Comparison of ENCODE assay signal across 25 cellular contexts in genomic region chr1:31749785-31750345, GRCh38. TPM values are rescaled to one million over a fixed set of nuclear protein-coding genes. Genes with fewer than 3 reads are reported as not detected.
DNase-seq lines count a peak whose midpoint lies in the region; ATAC-seq, FAIRE-seq and TF ChIP-seq lines count a peak whose summit lies in the region.
"Had no signal": no experiment of that assay in that cellular context is flagged by ENCODE, and none has a peak within 500 bp of the region (broad histone marks: within the 10 kb centered on the region; RNA-seq: fewer than 3 reads in every experiment).

No MANE protein-coding gene starts in this region.

- no peak overlapping the region for H3K4me2 ChIP-seq in HepG2 (ENCODE audit: low read depth, low read length)

- H3K36me3 ChIP-seq in HepG2 (replicated peaks in 1 of 2; ENCODE audit: control insufficient read depth in 1 of 2, insufficient read depth in 2 of 2, low read length in 2 of 2) (no peaks in the 10 kb centered on the region), right lobe of liver (no peaks in the 10 kb centered on the region), colonic mucosa (no peaks in the 10 kb centered on the region), esophagus squamous epithelium (no peaks in the 10 kb centered on the region)
- H3K36me3 ChIP-seq: HAP-1 had no signal

- no peak for TF ChIP-seq RAD21 in HepG2 (CRISPR knock-in tag; IDR thresholded peaks at IDR 0.05)

- no peak for TF ChIP-seq POLR2A in HepG2 (IDR thresholded peaks at IDR 0.05; ENCODE audit: insufficient read depth in 1 of 2, low read depth in 2 of 2, low read length in 2 of 2)
- no peak for TF ChIP-seq POLR2A in right lobe of liver (IDR thresholded peaks at IDR 0.05)
- no peak for TF ChIP-seq POLR2A in esophagus squamous epithelium (IDR thresholded peaks at IDR 0.05)

- H3K79me2 ChIP-seq in HepG2 (ENCODE audit: insufficient read depth, low read length) = no peaks in the 10 kb centered on the region

- H3K9ac ChIP-seq in HepG2 (ENCODE audit: insufficient read depth, low read depth, low read length) = no peak overlapping the region
- H3K9ac ChIP-seq in colonic mucosa (ENCODE audit: low read depth in 2 of 2, low read length in 2 of 2) = no peak overlapping the region
- H3K9ac ChIP-seq: GM23248 had no signal

- no peaks in the 10 kb centered on the region for H3K9me3 Mint-ChIP-seq in central memory CD8-positive, alpha-beta T cell
- H3K9me3 Mint-ChIP-seq in neural crest cell = no peaks in the 10 kb centered on the region
- H3K9me3 Mint-ChIP-seq: CD8-positive, alpha-beta memory T cell had no signal

- BruUV-seq in HepG2 (replicated peaks; lab: Mats Ljungman, UMichigan) = no TSS peak

- WGBS in HepG2 (ENCODE audit: low lambda C conversion rate) = 51% methylated on average over 3 of the region's 3 CpGs
- 91% methylated on average over 3 of the region's 3 CpGs for WGBS in right lobe of liver (ENCODE audit: insufficient coverage, low coverage, low lambda C conversion rate, missing lambda C conversion rate)
- 80 to 92% methylated on average over 3 of the region's 3 CpGs for WGBS in esophagus squamous epithelium, 2 donors

- no peaks in the 10 kb centered on the region for H3K27me3 Mint-ChIP-seq in central memory CD8-positive, alpha-beta T cell
- H3K27me3 Mint-ChIP-seq in neural crest cell (ENCODE audit: low read depth) = no peaks in the 10 kb centered on the region

- no peak for TF ChIP-seq CTCF in HepG2 (CRISPR knock-in tag; IDR thresholded peaks at IDR 0.05)
- no peak for TF ChIP-seq CTCF in right lobe of liver (IDR thresholded peaks at IDR 0.05)
- no peak for TF ChIP-seq CTCF in neural crest cell (conservative IDR thresholded peaks at IDR 0.05)
- TF ChIP-seq CTCF in omental fat pad (IDR thresholded peaks at IDR 0.05) = no peak
- no peak for TF ChIP-seq CTCF in colonic mucosa (IDR thresholded peaks at IDR 0.05)
- no peak for TF ChIP-seq CTCF in esophagus squamous epithelium (IDR thresholded peaks at IDR 0.05)

- H3K9me3 ChIP-seq in HepG2 (ENCODE audit: low read length) (no peaks in the 10 kb centered on the region), right lobe of liver (no peaks in the 10 kb centered on the region), colonic mucosa (no peaks in the 10 kb centered on the region), esophagus squamous epithelium (no peaks in the 10 kb centered on the region)
- H3K9me3 ChIP-seq: HAP-1 had no signal

- no peaks in the 10 kb centered on the region for H4K20me1 ChIP-seq in HepG2 (ENCODE audit: insufficient read depth, low read length)

- no peak overlapping the region for H3K4me3 ChIP-seq in HepG2 (replicated peaks in 1 of 3; ENCODE audit: insufficient read depth in 1 of 3, low read depth in 2 of 3, low read length in 3 of 3)
- H3K4me3 ChIP-seq in right lobe of liver = no peak overlapping the region
- H3K4me3 ChIP-seq in colonic mucosa = no peak overlapping the region
- no peak overlapping the region for H3K4me3 ChIP-seq in esophagus squamous epithelium
- H3K4me3 ChIP-seq: GM23248, HAP-1 had no signal

- DNase-seq in HepG2 (ENCODE audit: low spot score) (no peak), right lobe of liver (no peak), neural crest cell (ENCODE audit: low read depth, low spot score) (no peak), omental fat pad (ENCODE audit: low spot score) (no peak), colonic mucosa (no peak), esophagus squamous epithelium (lab: John Stamatoyannopoulos, UW) (no peak)
- no peak for DNase-seq in central memory CD8-positive, alpha-beta T cell (ENCODE audit: low spot score in 2 of 2)
- DNase-seq: C1 segment of cervical spinal cord; Calu3; CD8-positive, alpha-beta memory T cell; DMS153; GM23248; IMR-90; NCI-H1105; NCI-H146; NCI-H2029; NCI-H226; NCI-H510A treated with DMSO at 0.1 percent for 48 hours; NCI-H748 treated with DMSO at 0.1 percent for 48 hours had no signal

- TF ChIP-seq EP300 in HepG2 (IDR thresholded peaks at IDR 0.05; ENCODE audit: low read depth in 2 of 2, low read length in 2 of 2) = no peak
- no peak for TF ChIP-seq EP300 in HepG2 (CRISPR knock-in tag; IDR thresholded peaks at IDR 0.05; ENCODE audit: borderline replicate concordance)

- CTCF ChIA-PET in HepG2 (lab: Yijun Ruan, JAX; ENCODE audit: low intra/inter-chr PET ratio, low total read pairs) = no interaction called here

- H2AFZ ChIP-seq in HepG2 (ENCODE audit: low read length) = no peak overlapping the region
- H2AFZ ChIP-seq: GM23248 had no signal

- FAIRE-seq in HepG2 (lab: Jason Lieb, UNC) = no peak
- FAIRE-seq: A204.1, GM12891, HTR-8/SVneo had no signal

- POLR2A ChIA-PET in HepG2 (lab: Yijun Ruan, JAX) = no interaction called here

- no peak overlapping the region for H3K27ac Mint-ChIP-seq in central memory CD8-positive, alpha-beta T cell (ENCODE audit: low read depth)
- H3K27ac Mint-ChIP-seq in neural crest cell (ENCODE audit: unreplicated experiment) = peak overlapping the region; percentile 81

- ATAC-seq in HepG2 (no peak), right lobe of liver (no peak), omental fat pad (ENCODE audit: low FRiP score) (no peak)
- ATAC-seq in central memory CD8-positive, alpha-beta T cell (replicated peaks; ENCODE audit: extremely low read depth, poor library complexity, severe bottlenecking) = no peak
- ATAC-seq: Panc1, SK-N-SH treated with all-trans-retinoic acid at 6 μM for 48 hours had no signal

- intact Hi-C loops in HepG2 (cut with micrococcal nuclease; ENCODE audit: unreplicated experiment) = no loop called here
- intact Hi-C loops in right lobe of liver (cut with DNase I) = no loop called here
- intact Hi-C loops in colonic mucosa (cut with DNase I) = no loop called here
- intact Hi-C loops in esophagus squamous epithelium (cut with DNase I) = no loop called here

- H3K27me3 ChIP-seq in HepG2 (ENCODE audit: control insufficient read depth in 1 of 2, insufficient read depth in 2 of 2, low read length in 2 of 2) = peaks cover 5 to 71% of the 10 kb centered on the region in 2 experiments; a peak in 4 of 5 replicates
- H3K27me3 ChIP-seq in right lobe of liver = no peaks in the 10 kb centered on the region
- H3K27me3 ChIP-seq in colonic mucosa = no peaks in the 10 kb centered on the region
- peaks cover 0 to 38% (median 0%) of the 10 kb centered on the region in 4 donors for H3K27me3 ChIP-seq in esophagus squamous epithelium

- peaks cover 1% of the 10 kb centered on the region for H3K36me3 Mint-ChIP-seq in central memory CD8-positive, alpha-beta T cell (ENCODE audit: insufficient read depth)
- H3K36me3 Mint-ChIP-seq in neural crest cell (ENCODE audit: low read depth) = no peaks in the 10 kb centered on the region
- H3K36me3 Mint-ChIP-seq: CD8-positive, alpha-beta memory T cell had no signal

- no peak overlapping the region for H3K27ac ChIP-seq in HepG2 (ENCODE audit: extremely low read length, insufficient read depth, low read length)
- no peak overlapping the region for H3K27ac ChIP-seq in right lobe of liver
- H3K27ac ChIP-seq in colonic mucosa = no peak overlapping the region
- no peak overlapping the region for H3K27ac ChIP-seq in esophagus squamous epithelium
- H3K27ac ChIP-seq: GM23248 had no signal

- peaks cover 56% of the 10 kb centered on the region for H3K4me1 Mint-ChIP-seq in central memory CD8-positive, alpha-beta T cell
- H3K4me1 Mint-ChIP-seq in neural crest cell = peaks cover 38% of the 10 kb centered on the region

- H3K4me1 ChIP-seq in HepG2 (ENCODE audit: insufficient read depth, low read length) = 0 out of 2 replicates have a peak, but pooled peaks cover 8% of the 10 kb centered on the region
- peaks cover 0 to 19% (median 9%) of the 10 kb centered on the region in 4 donors for H3K4me1 ChIP-seq in right lobe of liver
- H3K4me1 ChIP-seq in colonic mucosa = no peaks in the 10 kb centered on the region
- peaks cover 7 to 23% (median 11%) of the 10 kb centered on the region in 3 donors for H3K4me1 ChIP-seq in esophagus squamous epithelium
- H3K4me1 ChIP-seq: HAP-1 had no signal

- in situ Hi-C loops in HepG2 (cut with HindIII; ENCODE audit: extremely low pct_ligation_motif_present, low pct_unique_long_range_greater_than_20kb) = no loop called here

- peak overlapping the region; percentile 68 for H3K4me3 Mint-ChIP-seq in central memory CD8-positive, alpha-beta T cell
- no peak overlapping the region for H3K4me3 Mint-ChIP-seq in neural crest cell

RNA-seq across cellular contexts. Expression of gene ADGRB2, which starts 14.3 kb away (rescaled TPM):
- total RNA-seq in HepG2 (2016; rRNA removed; fragmentation: Illumina TruSeq; extraction: Trizol) = 0.09 TPM in 1 of 2 replicates, not detected in the other
- not detected in 2 replicates for total RNA-seq in HepG2 (2016; cell fraction: cytosol; rRNA removed; fragmentation: Illumina TruSeq; extraction: Trizol; ENCODE audit: low read depth)
- 0.04 TPM in 1 of 2 replicates, not detected in the other for total RNA-seq in HepG2 (2016; cell fraction: insoluble cytoplasmic fraction; rRNA removed; fragmentation: Illumina TruSeq; extraction: Trizol)
- total RNA-seq in HepG2 (2016; cell fraction: membrane; rRNA removed; fragmentation: Illumina TruSeq; extraction: Trizol) = not detected in 2 replicates
- total RNA-seq in HepG2 (2016; cell fraction: nucleus; rRNA removed; fragmentation: Illumina TruSeq; extraction: Trizol) = 0.09 TPM in 1 of 2 replicates, not detected in the other
- 0.03 TPM in 1 of 2 replicates, not detected in the other for polyA plus RNA-seq in HepG2 (2011; rRNA removed)
- polyA plus RNA-seq in HepG2 (2011; cell fraction: cytosol; rRNA removed) = 0.04 TPM in 1 of 2 replicates, not detected in the other
- 0.14 and 0.31 TPM in 2 replicates for polyA plus RNA-seq in HepG2 (2011; cell fraction: nucleus; rRNA removed)
- polyA plus RNA-seq in HepG2 (2012) = 0.07 TPM in 1 of 2 replicates, not detected in the other
- not detected in 2 replicates for polyA plus RNA-seq in HepG2 (2016; cell fraction: cytosol; fragmentation: Illumina TruSeq; extraction: Trizol; ENCODE audit: low read depth)
- not detected in 2 replicates for polyA plus RNA-seq in HepG2 (2016; cell fraction: insoluble cytoplasmic fraction; fragmentation: Illumina TruSeq; extraction: Trizol; ENCODE audit: low read depth)
- not detected in 2 replicates for polyA plus RNA-seq in HepG2 (2016; cell fraction: membrane; fragmentation: Illumina TruSeq; extraction: Trizol; ENCODE audit: low read depth)
- polyA plus RNA-seq in HepG2 (2016; cell fraction: nucleus; fragmentation: Illumina TruSeq; extraction: Trizol; ENCODE audit: insufficient read depth, low read depth) = 0.29 TPM in 1 of 2 replicates, not detected in the other
- 2.1 TPM in 1 of 2 replicates, not detected in the other for polyA minus RNA-seq in HepG2 (2011; rRNA and poly(A)+ RNA removed; ENCODE audit: low replicate concordance)
- not detected in 2 replicates for polyA minus RNA-seq in HepG2 (2011; cell fraction: cytosol; rRNA and poly(A)+ RNA removed)
- polyA minus RNA-seq in HepG2 (2011; cell fraction: nucleus; rRNA and poly(A)+ RNA removed) = not detected in 2 replicates
- total RNA-seq in right lobe of liver = under 1 TPM in 2 of 6 experiments, not detected in 4; 0.06 TPM
- 17.8 and 18.8 TPM in 2 replicates for total RNA-seq in neural crest cell
- total RNA-seq in omental fat pad = 1 to 10 TPM in 3 of 4 donors, under 1 TPM in 1; 0.79 to 7.5 (median 3.3) TPM
- total RNA-seq in colonic mucosa = 1 to 10 TPM in 1 of 2 donors, under 1 TPM in 1; 0.59 to 1.6 TPM
- 1 to 10 TPM in 2 of 4 donors, under 1 TPM in 2; 0.18 to 2.1 (median 0.86) TPM for total RNA-seq in esophagus squamous epithelium

RNA-seq across cellular contexts. Expression of gene COL16A1, which starts 46.0 kb away (rescaled TPM):
- total RNA-seq in HepG2 (2016; rRNA removed; fragmentation: Illumina TruSeq; extraction: Trizol) (2.0 and 12.2 TPM in 2 replicates), right lobe of liver (1 to 10 TPM in 5 of 6 experiments, under 1 TPM in 1; 0.73 to 3.5 (median 1.9) TPM), neural crest cell (0.72 and 0.80 TPM in 2 replicates), omental fat pad (10 to 100 TPM; 17.4 to 69.2 (median 21.7) TPM), colonic mucosa (10 to 100 TPM in 1 of 2 donors, 1 to 10 TPM in 1; 9.0 to 15.4 TPM), esophagus squamous epithelium (10 to 100 TPM in 2 of 4 donors, 1 to 10 TPM in 2; 8.8 to 35.5 (median 16.4) TPM)
- total RNA-seq in HepG2 (2016; cell fraction: cytosol; rRNA removed; fragmentation: Illumina TruSeq; extraction: Trizol; ENCODE audit: low read depth) = 0.61 and 0.62 TPM in 2 replicates
- total RNA-seq in HepG2 (2016; cell fraction: insoluble cytoplasmic fraction; rRNA removed; fragmentation: Illumina TruSeq; extraction: Trizol) = 2.0 and 13.0 TPM in 2 replicates
- total RNA-seq in HepG2 (2016; cell fraction: membrane; rRNA removed; fragmentation: Illumina TruSeq; extraction: Trizol) = 0.76 and 1.1 TPM in 2 replicates
- 18.2 and 22.6 TPM in 2 replicates for total RNA-seq in HepG2 (2016; cell fraction: nucleus; rRNA removed; fragmentation: Illumina TruSeq; extraction: Trizol)
- polyA plus RNA-seq in HepG2 (2011; rRNA removed) = 4.3 and 5.1 TPM in 2 replicates
- polyA plus RNA-seq in HepG2 (2011; cell fraction: cytosol; rRNA removed) = 0.54 and 0.85 TPM in 2 replicates
- polyA plus RNA-seq in HepG2 (2011; cell fraction: nucleus; rRNA removed) = 61.1 and 62.0 TPM in 2 replicates
- 4.7 and 5.1 TPM in 2 replicates for polyA plus RNA-seq in HepG2 (2012)
- polyA plus RNA-seq in HepG2 (2016; cell fraction: cytosol; fragmentation: Illumina TruSeq; extraction: Trizol; ENCODE audit: low read depth) = 0.29 and 0.41 TPM in 2 replicates
- 1.5 and 2.3 TPM in 2 replicates for polyA plus RNA-seq in HepG2 (2016; cell fraction: insoluble cytoplasmic fraction; fragmentation: Illumina TruSeq; extraction: Trizol; ENCODE audit: low read depth)
- polyA plus RNA-seq in HepG2 (2016; cell fraction: membrane; fragmentation: Illumina TruSeq; extraction: Trizol; ENCODE audit: low read depth) = 0.43 and 0.78 TPM in 2 replicates
- 57.7 and 64.7 TPM in 2 replicates for polyA plus RNA-seq in HepG2 (2016; cell fraction: nucleus; fragmentation: Illumina TruSeq; extraction: Trizol; ENCODE audit: insufficient read depth, low read depth)
- polyA minus RNA-seq in HepG2 (2011; rRNA and poly(A)+ RNA removed; ENCODE audit: low replicate concordance) = 1.4 and 4.1 TPM in 2 replicates
- 0.69 and 1.6 TPM in 2 replicates for polyA minus RNA-seq in HepG2 (2011; cell fraction: cytosol; rRNA and poly(A)+ RNA removed)
- polyA minus RNA-seq in HepG2 (2011; cell fraction: nucleus; rRNA and poly(A)+ RNA removed) = 6.8 and 10.1 TPM in 2 replicates
- polyA plus RNA-seq: CD8-positive, alpha-beta memory T cell had no signal
